9 cellular contexts compared by ENCODE assay signal in the genomic region with DNA sequence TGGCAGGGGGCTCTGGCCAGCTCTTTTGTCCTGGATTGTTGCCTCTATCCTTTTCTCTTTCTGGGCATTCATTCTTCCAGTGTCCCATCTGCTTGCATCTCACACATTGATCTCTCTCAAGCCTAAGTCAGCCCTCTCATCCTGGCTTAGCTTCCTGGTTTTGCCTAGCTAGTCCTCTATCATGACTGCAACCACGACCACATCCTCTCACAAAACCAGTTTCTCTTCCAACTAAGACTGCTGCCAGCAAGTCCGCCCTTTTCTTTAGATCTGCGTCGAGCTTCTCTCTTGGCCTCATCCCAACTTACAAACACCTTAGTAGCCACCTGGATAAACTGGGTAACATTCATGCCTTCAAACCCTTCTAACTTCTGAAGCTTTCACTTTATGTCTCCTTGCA.
DNase-seq lines count a peak whose midpoint lies in the region; ATAC-seq and TF ChIP-seq lines count a peak whose summit lies in the region.
"Had no signal": no experiment of that assay in that cellular context is flagged by ENCODE, and none has a peak within 500 bp of the region (broad histone marks: within the 10 kb centered on the region; RNA-seq: fewer than 3 reads in every experiment).

No MANE protein-coding gene starts in this region.

- peaks cover 25% of the 10 kb centered on the region for H3K4me1 ChIP-seq in foreskin keratinocyte
- H3K4me1 ChIP-seq in heart right ventricle: no peaks in the 10 kb centered on the region

- no peaks in the 10 kb centered on the region for H3K27me3 ChIP-seq in foreskin keratinocyte
- H3K27me3 ChIP-seq in heart right ventricle: no peaks in the 10 kb centered on the region

- no peak overlapping the region for H3K4me3 ChIP-seq in heart right ventricle
- H3K4me3 ChIP-seq: SK-N-MC had no signal

- ATAC-seq in GM18873 (IDR thresholded peaks at IDR 0.05; ENCODE audit: low FRiP score, unreplicated experiment): peak; percentile 71
- ATAC-seq in GM21515 (IDR thresholded peaks at IDR 0.05; ENCODE audit: unreplicated experiment): peak; percentile 83
- ATAC-seq in HG03442 (IDR thresholded peaks at IDR 0.05; ENCODE audit: unreplicated experiment): peak; percentile 81
- peak; percentile 43 for ATAC-seq in foreskin keratinocyte
- no peak for ATAC-seq in HG02870 (IDR thresholded peaks at IDR 0.05; ENCODE audit: unreplicated experiment)
- ATAC-seq in heart right ventricle: no peak
- ATAC-seq: right cardiac atrium had no signal

- H3K36me3 ChIP-seq in heart right ventricle: no peaks in the 10 kb centered on the region

- peaks cover 0 to 3% (median 0%) of the 10 kb centered on the region in 11 donors for H3K9me3 ChIP-seq in heart right ventricle

- no peak for TF ChIP-seq CTCF in foreskin keratinocyte (conservative IDR thresholded peaks at IDR 0.05)
- no peak for TF ChIP-seq CTCF in heart right ventricle (IDR thresholded peaks at IDR 0.05)

- intact Hi-C loops in heart right ventricle (cut with DNase I): no loop called here

- DNase-seq in foreskin keratinocyte (peak; percentile 43 to 59), NCI-H1092 treated with DMSO at 0.1 percent for 48 hours (lab: John Stamatoyannopoulos, UW) (no peak), heart right ventricle (no peak)

- 79 to 80% methylated on average over 4 of the region's 4 CpGs for WGBS in heart right ventricle, 2 donors

- H3K27ac ChIP-seq in foreskin keratinocyte: no peak overlapping the region
- no peak overlapping the region for H3K27ac ChIP-seq in heart right ventricle
- H3K27ac ChIP-seq: SK-N-MC had no signal

Comparison
In these comparisons a context has a peak if more than half of its experiments do, and no peak if none do; other contexts are left out.
1. ATAC-seq: peak in GM18873 (single experiment), GM21515 (single experiment), HG03442 (single experiment) and foreskin keratinocyte (single experiment); none in HG02870 (single experiment) and heart right ventricle (0 of 8).
2. DNase-seq: peak in foreskin keratinocyte (2 of 2); none in NCI-H1092 treated with DMSO at 0.1 percent for 48 hours (single experiment) and heart right ventricle (0 of 2).